ENCODE assay signal across 14 cellular contexts in the genomic region with DNA sequence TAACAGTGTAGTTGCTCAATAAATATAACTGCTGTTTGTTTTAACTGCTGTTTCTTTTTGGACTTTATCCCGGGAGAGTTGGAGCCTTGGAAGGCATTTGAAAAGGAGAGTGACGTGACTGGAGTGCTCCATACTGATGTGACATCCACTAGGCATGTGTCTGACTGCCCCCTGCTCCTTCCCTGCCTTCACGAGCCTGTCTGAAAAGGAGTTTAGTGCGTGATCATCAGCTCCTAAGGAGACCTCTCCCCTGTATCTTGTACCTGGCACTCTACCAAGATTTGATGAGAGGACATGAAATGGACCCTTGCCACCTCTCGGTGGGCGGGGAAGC. TPM values are rescaled to one million over a fixed set of nuclear protein-coding genes. Genes with fewer than 3 reads are reported as not detected.
A peak's percentile ranks its signal among the peaks of the same experiment; 100 is the strongest.
DNase-seq lines count a peak whose midpoint lies in the region; TF ChIP-seq lines count a peak whose summit lies in the region.
"Had no signal": no experiment of that assay in that cellular context is flagged by ENCODE, and none has a peak within 500 bp of the region (broad histone marks: within the 10 kb centered on the region; RNA-seq: fewer than 3 reads in every experiment).

No MANE protein-coding gene starts in this region.

- no peak overlapping the region for H3K27ac ChIP-seq in mesendoderm (ENCODE audit: low read depth, low read length)
- peak overlapping the region; percentile 66 to 76 (median 68) for H3K27ac ChIP-seq in transverse colon

- peak overlapping the region; percentile 41 for H2AK5ac ChIP-seq in mesendoderm (ENCODE audit: low read length)

- H3K27ac Mint-ChIP-seq in activated T-helper 2 cell treated with anti-CD3 and anti-CD28 coated beads, Interferon-gamma antibody, Interleukin-2, Interleukin-4, amounts not matched to agents 10 μg/mL and 5 μg/mL and 100 μg/mL, durations not matched to agents 14 hours and 24 hours and 36 hours, result no peak overlapping the region

- no peak overlapping the region for H3K9ac ChIP-seq in mesendoderm (ENCODE audit: low read length)

- H2BK5ac ChIP-seq in mesendoderm (ENCODE audit: low read length), result no peak overlapping the region

- H2BK120ac ChIP-seq in mesendoderm (ENCODE audit: low read depth, low read length), result no peak overlapping the region

- H4K5ac ChIP-seq in mesendoderm (ENCODE audit: low read length), result no peak overlapping the region

- H3K4me3 ChIP-seq in choroid plexus epithelial cell (ENCODE audit: low read depth, low read length) (no peak overlapping the region), mesendoderm (ENCODE audit: low read length) (no peak overlapping the region), transverse colon (no peak overlapping the region)

- no peaks in the 10 kb centered on the region for H3K9me3 Mint-ChIP-seq in activated T-helper 2 cell treated with anti-CD3 and anti-CD28 coated beads, Interferon-gamma antibody, Interleukin-2, Interleukin-4, amounts not matched to agents 10 μg/mL and 5 μg/mL and 100 μg/mL, durations not matched to agents 14 hours and 24 hours and 36 hours
- H3K9me3 Mint-ChIP-seq: activated T-cell treated with anti-CD3 and anti-CD28 coated beads, Interleukin-2, amount 50 U/mL, for 4 hours had no signal

- no peak overlapping the region for H3K23ac ChIP-seq in mesendoderm (ENCODE audit: low read length)

- H3K9me3 ChIP-seq in transverse colon, result no peaks in the 10 kb centered on the region

- peaks cover 8% of the 10 kb centered on the region for H3K4me1 ChIP-seq in mesendoderm (ENCODE audit: control insufficient read depth, low read depth, low read length)
- H3K4me1 ChIP-seq in transverse colon, result peaks cover 64 to 100% (median 81%) of the 10 kb centered on the region in 4 donors

- DNase-seq in M059J (ENCODE audit: low read depth) (peak; percentile 16), choroid plexus epithelial cell (ENCODE audit: low read depth) (peak; percentile 67), mesendoderm (no peak), transverse colon (no peak), AG20443 (ENCODE audit: low spot score) (no peak), DMS79 (lab: John Stamatoyannopoulos, UW) (no peak), COLO668 (lab: John Stamatoyannopoulos, UW; ENCODE audit: unreplicated experiment) (no peak)
- no peak for DNase-seq in activated T-helper 2 cell treated with anti-CD3 and anti-CD28 coated beads, Interferon-gamma antibody, Interleukin-2, Interleukin-4, amounts not matched to agents 10 μg/mL and 5 μg/mL and 100 μg/mL, durations not matched to agents 14 hours and 24 hours and 36 hours (ENCODE audit: low spot score)
- DNase-seq: activated T-cell treated with anti-CD3 and anti-CD28 coated beads, Interleukin-2, amount 50 U/mL, for 4 hours; caudate nucleus; islet precursor cell; NCI-H1105; NCI-H524 treated with DMSO at 0.1 percent for 48 hours; stimulated activated naive CD4-positive, alpha-beta T cell had no signal

- H3K18ac ChIP-seq in mesendoderm (ENCODE audit: low read length), result no peak overlapping the region

- peaks cover 30% of the 10 kb centered on the region for H3K27me3 Mint-ChIP-seq in activated T-helper 2 cell treated with anti-CD3 and anti-CD28 coated beads, Interferon-gamma antibody, Interleukin-2, Interleukin-4, amounts not matched to agents 10 μg/mL and 5 μg/mL and 100 μg/mL, durations not matched to agents 14 hours and 24 hours and 36 hours (ENCODE audit: low read depth)

- no peak for TF ChIP-seq EP300 in transverse colon (IDR thresholded peaks at IDR 0.05; ENCODE audit: low read depth)

- no peak overlapping the region for H3K56ac ChIP-seq in mesendoderm (ENCODE audit: low read length)

- no peaks in the 10 kb centered on the region for H3K79me1 ChIP-seq in mesendoderm (ENCODE audit: low read length)

- in situ Hi-C loops in transverse colon (cut with MboI; ENCODE audit: low pct_ligation_motif_present in 1 of 4, low pct_unique_long_range_greater_than_20kb in 1 of 4, low sequenced_read_pairs in 3 of 4), result no loop called here

- no peak overlapping the region for H4K8ac ChIP-seq in mesendoderm (ENCODE audit: low read depth, low read length)

- no peaks in the 10 kb centered on the region for H3K79me2 ChIP-seq in mesendoderm (ENCODE audit: control insufficient read depth, insufficient read depth, low read length)

- no peaks in the 10 kb centered on the region for H3K36me3 ChIP-seq in mesendoderm (ENCODE audit: control insufficient read depth, insufficient read depth, low read length)
- peaks cover 0 to 4% (median 0%) of the 10 kb centered on the region in 4 donors for H3K36me3 ChIP-seq in transverse colon

- H2BK15ac ChIP-seq in mesendoderm (replicated peaks; ENCODE audit: low read depth), result no peak overlapping the region

- TF ChIP-seq CTCF in choroid plexus epithelial cell (conservative IDR thresholded peaks at IDR 0.05; ENCODE audit: low read depth, low read length) (no peak), transverse colon (IDR thresholded peaks at IDR 0.05) (no peak)

- H3K4ac ChIP-seq in mesendoderm (ENCODE audit: low read depth, low read length), result no peak overlapping the region

- no peak overlapping the region for H3K4me3 Mint-ChIP-seq in activated T-helper 2 cell treated with anti-CD3 and anti-CD28 coated beads, Interferon-gamma antibody, Interleukin-2, Interleukin-4, amounts not matched to agents 10 μg/mL and 5 μg/mL and 100 μg/mL, durations not matched to agents 14 hours and 24 hours and 36 hours (ENCODE audit: low read depth)
- H3K4me3 Mint-ChIP-seq: activated T-cell treated with anti-CD3 and anti-CD28 coated beads, Interleukin-2, amount 50 U/mL, for 4 hours had no signal

- H3K4me1 Mint-ChIP-seq in activated T-helper 2 cell treated with anti-CD3 and anti-CD28 coated beads, Interferon-gamma antibody, Interleukin-2, Interleukin-4, amounts not matched to agents 10 μg/mL and 5 μg/mL and 100 μg/mL, durations not matched to agents 14 hours and 24 hours and 36 hours (ENCODE audit: low read depth), result peaks cover 62% of the 10 kb centered on the region

- H3K36me3 Mint-ChIP-seq in activated T-helper 2 cell treated with anti-CD3 and anti-CD28 coated beads, Interferon-gamma antibody, Interleukin-2, Interleukin-4, amounts not matched to agents 10 μg/mL and 5 μg/mL and 100 μg/mL, durations not matched to agents 14 hours and 24 hours and 36 hours (ENCODE audit: low read depth), result peaks cover 5% of the 10 kb centered on the region

- WGBS in mesendoderm (ENCODE audit: extremely low coverage, insufficient coverage, low lambda C conversion rate), result no CpG with 5 or more reads among the region's 6 CpGs
- 43% methylated on average over 6 of the region's 6 CpGs; no CpG with 5 or more reads in 1 of the 2 donors for WGBS in transverse colon (ENCODE audit: low coverage in 1 of 2), 2 donors

- intact Hi-C loops in transverse colon (cut with DNase I; ENCODE audit: low total_unique reads), result no loop called here
- intact Hi-C loops in activated T-helper 2 cell treated with anti-CD3 and anti-CD28 coated beads, Interferon-gamma antibody, Interleukin-2, Interleukin-4, amounts not matched to agents 10 μg/mL and 5 μg/mL and 100 μg/mL, durations not matched to agents 14 hours and 24 hours and 36 hours (cut with micrococcal nuclease), result no loop called here

- H3K27me3 ChIP-seq in mesendoderm (ENCODE audit: insufficient read depth, low read length, poor library complexity) (no peaks in the 10 kb centered on the region), transverse colon (no peaks in the 10 kb centered on the region)

- TF ChIP-seq POLR2A in transverse colon (IDR thresholded peaks at IDR 0.05), result no peak

- no peak overlapping the region for H3K4me2 ChIP-seq in mesendoderm (ENCODE audit: low read length)

RNA-seq across cellular contexts. Expression of a gene that starts 22.9 kb away (rescaled TPM):
- not detected in 2 replicates for total RNA-seq in M059J (2014; rRNA removed; shearing (Covaris generic))
- not detected for polyA plus RNA-seq in mesendoderm (2013, experiment 1 of 2)
- 0.03 TPM for polyA plus RNA-seq in mesendoderm (2013, experiment 2 of 2)
- 100 to 1,000 TPM; 108 to 271 (median 155) TPM for total RNA-seq in transverse colon
- total RNA-seq in activated T-helper 2 cell treated with anti-CD3 and anti-CD28 coated beads, Interferon-gamma antibody, Interleukin-2, Interleukin-4, amounts not matched to agents 10 μg/mL and 5 μg/mL and 100 μg/mL, durations not matched to agents 14 hours and 24 hours and 36 hours, result 2.8 and 2.9 TPM in 2 replicates

Comparison
In these comparisons a context has a peak if more than half of its experiments do, and no peak if none do; other contexts are left out.
1. DNase-seq: peak in M059J (single experiment) and choroid plexus epithelial cell (single experiment); none in mesendoderm (single experiment), transverse colon (single experiment), AG20443 (single experiment), DMS79 (single experiment), COLO668 (single experiment) and activated T-helper 2 cell treated with anti-CD3 and anti-CD28 coated beads, Interferon-gamma antibody, Interleukin-2, Interleukin-4, amounts not matched to agents 10 μg/mL and 5 μg/mL and 100 μg/mL, durations not matched to agents 14 hours and 24 hours and 36 hours (single experiment).
2. RNA of a gene that starts 22.9 kb away (total RNA-seq): 108 to 271 TPM in transverse colon; 2.8 to 2.9 TPM in activated T-helper 2 cell treated with anti-CD3 and anti-CD28 coated beads, Interferon-gamma antibody, Interleukin-2, Interleukin-4, amounts not matched to agents 10 μg/mL and 5 μg/mL and 100 μg/mL, durations not matched to agents 14 hours and 24 hours and 36 hours and not detected in M059J; every median in the first group is over 10 times any median in the second.